8 cellular contexts compared by ENCODE assay signal in genomic region chr2:240452471-240453256, GRCh38. TPM values are rescaled to one million over a fixed set of nuclear protein-coding genes. Genes with fewer than 3 reads are reported as not detected.
DNase-seq lines count a peak whose midpoint lies in the region; ATAC-seq, FAIRE-seq and TF ChIP-seq lines count a peak whose summit lies in the region.

No MANE protein-coding gene starts in this region.

- no peaks in the 10 kb centered on the region for H3K9me2 ChIP-seq in GM23248 (ENCODE audit: insufficient read depth)

- DNase-seq in A549 (ENCODE audit: low read depth in 1 of 2, low spot score in 1 of 2) = peak; percentile 53 to 66
- DNase-seq in GM23248 = peak; percentile 61
- DNase-seq in esophagus squamous epithelium (lab: John Stamatoyannopoulos, UW) = no peak
- no peak for DNase-seq in vagina (ENCODE audit: extremely low spot score in 2 of 2)

- CTCF ChIA-PET in A549 (lab: Yijun Ruan, JAX) = no interaction called here

- H3K4me1 ChIP-seq in A549 (peaks cover 76% of the 10 kb centered on the region), GM23248 (ENCODE audit: insufficient read depth) (no peaks in the 10 kb centered on the region), esophagus squamous epithelium (peaks cover 72 to 97% (median 77%) of the 10 kb centered on the region in 3 donors), mucosa of stomach (ENCODE audit: control insufficient read depth, insufficient read depth, low read length) (peaks cover 49% of the 10 kb centered on the region), vagina (peaks cover 86% of the 10 kb centered on the region)

- H3F3A ChIP-seq in GM23248 (ENCODE audit: insufficient read depth) = no peaks in the 10 kb centered on the region

- POLR2A ChIA-PET in A549 (lab: Yijun Ruan, JAX) = interaction anchor here (0.6 kb wide), 1 partner anchor 66 kb away, joined by 6 read pairs; no protein-coding TSS in a partner anchor

- no peaks in the 10 kb centered on the region for H3K27me3 ChIP-seq in GM23248 (replicated peaks; ENCODE audit: insufficient read depth)
- peaks cover 0 to 73% (median 0%) of the 10 kb centered on the region in 4 donors for H3K27me3 ChIP-seq in esophagus squamous epithelium
- peaks cover 48% of the 10 kb centered on the region for H3K27me3 ChIP-seq in mucosa of stomach (ENCODE audit: control insufficient read depth, insufficient read depth, low read length)
- no peaks in the 10 kb centered on the region for H3K27me3 ChIP-seq in vagina

- intact Hi-C loops in esophagus squamous epithelium (cut with DNase I) = no loop called here
- intact Hi-C loops in vagina (cut with DNase I) = loop anchor here (5.0 kb wide), 1 partner anchor 115 kb away; the partner anchor contains the start of gene RNPEPL1

- H3K9ac ChIP-seq in GM23248 = no peak overlapping the region
- H3K9ac ChIP-seq in mucosa of stomach (ENCODE audit: low read length) = peak overlapping the region; percentile 3

- H3K27ac ChIP-seq in A549 = peak overlapping the region; percentile 66 to 92
- no peak overlapping the region for H3K27ac ChIP-seq in GM23248
- H3K27ac ChIP-seq in esophagus squamous epithelium = peak overlapping the region; percentile 82 to 91 (median 87)
- peak overlapping the region; percentile 81 for H3K27ac ChIP-seq in vagina

- H3K4me3 ChIP-seq in A549 (peak overlapping the region; percentile 70), GM23248 (peak overlapping the region; percentile 61), esophagus squamous epithelium (peak overlapping the region; percentile 57 to 84 (median 66)), mucosa of stomach (ENCODE audit: low read length) (no peak overlapping the region), vagina (peak overlapping the region; percentile 64 to 86)

- H3K4me2 ChIP-seq in A549 = peak overlapping the region; percentile 92
- peak overlapping the region; percentile 72 for H3K4me2 ChIP-seq in GM23248 (ENCODE audit: unreplicated experiment)

- ATAC-seq in A549 = peak; percentile 44 to 69
- peak; percentile 83 for ATAC-seq in SK-N-SH treated with all-trans-retinoic acid at 6 μM for 48 hours
- ATAC-seq in HG03432 (IDR thresholded peaks at IDR 0.05; ENCODE audit: unreplicated experiment) = no peak
- no peak for ATAC-seq in HG02885 (IDR thresholded peaks at IDR 0.05; ENCODE audit: poor library complexity, unreplicated experiment)

- TF ChIP-seq EP300 in A549 (IDR thresholded peaks at IDR 0.05) = no peak

- in situ Hi-C loops in GM23248 (cut with MboI) = no loop called here

- no CpG with 5 or more reads among the region's 102 CpGs for WGBS in A549 (ENCODE audit: missing lambda C conversion rate)
- WGBS in GM23248 (ENCODE audit: low coverage in 1 of 2, low lambda C conversion rate in 2 of 2, missing lambda C conversion rate in 2 of 2), 2 experiments = 1 to 2% methylated on average over 28 to 77 of the region's 102 CpGs
- WGBS in esophagus squamous epithelium, 2 donors = no CpG with 5 or more reads among the region's 102 CpGs

- H3K79me2 ChIP-seq in GM23248 (ENCODE audit: insufficient read depth) = peaks cover 12% of the 10 kb centered on the region; the same call in 1 of the 2 replicates

- no peaks in the 10 kb centered on the region for H4K20me1 ChIP-seq in GM23248 (ENCODE audit: insufficient read depth)

- H3K9me3 ChIP-seq in A549 (no peaks in the 10 kb centered on the region), GM23248 (ENCODE audit: low read depth) (no peaks in the 10 kb centered on the region), esophagus squamous epithelium (no peaks in the 10 kb centered on the region), mucosa of stomach (ENCODE audit: control insufficient read depth, low read length) (no peaks in the 10 kb centered on the region), vagina (no peaks in the 10 kb centered on the region)

- TF ChIP-seq RAD21 in A549 (conservative IDR thresholded peaks at IDR 0.05 in 1 of 2, IDR thresholded peaks at IDR 0.05 in 1 of 2) = no peak

- H3K36me3 ChIP-seq in GM23248 (ENCODE audit: low read depth) (no peaks in the 10 kb centered on the region), esophagus squamous epithelium (no peaks in the 10 kb centered on the region), mucosa of stomach (ENCODE audit: control insufficient read depth, insufficient read depth, low read length) (no peaks in the 10 kb centered on the region), vagina (no peaks in the 10 kb centered on the region)

- TF ChIP-seq CTCF in A549 (IDR thresholded peaks at IDR 0.05) (no peak), esophagus squamous epithelium (IDR thresholded peaks at IDR 0.05) (no peak), vagina (IDR thresholded peaks at IDR 0.05) (no peak)

- no peak for FAIRE-seq in A549 (lab: Jason Lieb, UNC)

- H2AFZ ChIP-seq in GM23248 = no peak overlapping the region

- TF ChIP-seq POLR2A in A549 (IDR thresholded peaks at IDR 0.05; ENCODE audit: low read length) (peak; percentile 57), esophagus squamous epithelium (IDR thresholded peaks at IDR 0.05) (peak in 1 of 4 donors; percentile 41), vagina (IDR thresholded peaks at IDR 0.05) (peak in 1 of 2 donors; percentile 45)

TF ChIP-seq in A549, 52 proteins besides CTCF, POLR2A, EP300 and RAD21:
- TF ChIP-seq PHF8 (IDR thresholded peaks at IDR 0.05; ENCODE audit: borderline replicate concordance, low read depth) (peak; percentile 63; the same call in 1 of the 2 replicates), EHMT2 (IDR thresholded peaks at IDR 0.05; ENCODE audit: low read depth) (no peak)

TF ChIP-seq in SK-N-SH treated with all-trans-retinoic acid at 6 μM for 48 hours, 23 proteins besides CTCF, POLR2A, EP300 and RAD21 (continues in another document):
- TF ChIP-seq ZNF565 (CRISPR knock-in tag; conservative IDR thresholded peaks at IDR 0.05; ENCODE audit: low read depth) (no peak), ZC3H10 (CRISPR knock-in tag; IDR thresholded peaks at IDR 0.05) (no peak), POU6F1 (CRISPR knock-in tag; IDR thresholded peaks at IDR 0.05; ENCODE audit: borderline replicate concordance, low read depth) (no peak), CSRNP3 (CRISPR knock-in tag; IDR thresholded peaks at IDR 0.05) (no peak), ZFP3 (CRISPR knock-in tag; IDR thresholded peaks at IDR 0.05) (no peak), OSR1 (CRISPR knock-in tag; IDR thresholded peaks at IDR 0.05) (no peak), PPARA (CRISPR knock-in tag; IDR thresholded peaks at IDR 0.05; ENCODE audit: borderline replicate concordance) (no peak), ISL1 (CRISPR knock-in tag; IDR thresholded peaks at IDR 0.05) (no peak), PATZ1 (CRISPR knock-in tag; IDR thresholded peaks at IDR 0.05; ENCODE audit: borderline replicate concordance) (no peak), GLIS3 (CRISPR knock-in tag; IDR thresholded peaks at IDR 0.05) (no peak), TCF4 (CRISPR knock-in tag; IDR thresholded peaks at IDR 0.05; ENCODE audit: borderline replicate concordance) (no peak), RARB (CRISPR knock-in tag; IDR thresholded peaks at IDR 0.05) (no peak), BACH2 (CRISPR knock-in tag; IDR thresholded peaks at IDR 0.05; ENCODE audit: borderline replicate concordance) (no peak)

RNA-seq across cellular contexts. Expression of gene GPC1, which starts 17.2 kb away (rescaled TPM):
- polyA plus RNA-seq in A549 (2011; rRNA removed) = 19.8 and 22.7 TPM in 2 replicates
- polyA plus RNA-seq in A549 (2012; cell fraction: cytosol; rRNA removed) = 75.3 and 114 TPM in 2 replicates
- 235 and 362 TPM in 2 replicates for polyA plus RNA-seq in A549 (2012; cell fraction: nucleus; rRNA removed)
- 93.5 to 107 TPM (median 97.7 TPM) in 3 replicates for polyA plus RNA-seq in A549 (2017; fragmentation: RNase III; extraction: RNeasy Plus Mini Kit Qiagen cat#74134 plus additional on column Dnase treatment)
- polyA minus RNA-seq in A549 (2011; rRNA and poly(A)+ RNA removed) = 19.8 and 36.6 TPM in 2 replicates
- 88.2 and 101 TPM in 2 replicates for total RNA-seq in GM23248 (2014; rRNA removed; shearing (Covaris generic))
- polyA plus RNA-seq in GM23248 (2016; fragmentation: Nextera tagmentation; extraction: Ambion mirVana) = 66.4 and 71.6 TPM in 2 replicates
- 100 to 1,000 TPM in 1 of 4 donors, 10 to 100 TPM in 3; 59.3 to 129 (median 78.6) TPM for total RNA-seq in esophagus squamous epithelium
- 73.2 TPM for total RNA-seq in vagina

Comparison
In these comparisons a context has a peak if more than half of its experiments do, and no peak if none do; other contexts are left out.
1. ATAC-seq: peak in A549 (2 of 2) and SK-N-SH treated with all-trans-retinoic acid at 6 μM for 48 hours (single experiment); none in HG03432 (single experiment) and HG02885 (single experiment).
2. DNase-seq: peak in A549 (2 of 2) and GM23248 (single experiment); none in esophagus squamous epithelium (single experiment) and vagina (0 of 2).